In the genomic region with DNA sequence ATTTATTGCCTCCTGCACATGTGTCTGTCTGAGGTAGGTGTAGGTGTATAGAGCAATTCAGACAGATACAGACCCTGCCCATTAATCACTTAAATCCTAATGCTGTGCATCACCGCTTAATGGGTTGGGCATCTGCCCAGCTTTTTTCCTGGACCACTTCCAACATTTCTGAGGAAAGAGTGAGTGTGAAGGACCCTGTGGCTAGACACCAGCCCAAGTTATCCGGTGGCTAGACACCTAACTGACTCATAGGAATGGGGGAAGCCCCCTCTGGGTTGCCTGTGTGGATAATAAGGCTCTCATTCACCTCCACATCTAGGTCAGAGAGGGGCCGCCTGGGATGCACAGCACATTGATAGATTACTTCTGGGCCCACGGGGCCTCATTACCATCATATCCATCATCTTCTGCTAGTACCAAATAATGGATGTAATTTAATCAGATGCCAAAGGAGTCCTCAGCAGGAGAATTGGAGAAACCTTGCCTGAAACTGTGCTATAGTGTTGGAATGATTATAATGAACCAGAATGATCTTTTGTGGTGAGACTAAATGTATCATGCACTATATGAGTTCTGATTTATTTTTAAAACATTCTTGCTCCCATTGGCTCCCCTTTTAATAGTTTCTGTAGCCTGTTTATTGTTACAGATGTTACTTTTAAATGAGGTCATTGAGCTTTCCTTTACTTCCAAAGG, we compare ENCODE assay signal across 12 cellular contexts.
DNase-seq lines count a peak whose midpoint lies in the region; ATAC-seq and TF ChIP-seq lines count a peak whose summit lies in the region.
"Had no signal": no experiment of that assay in that cellular context is flagged by ENCODE, and none has a peak within 500 bp of the region (broad histone marks: within the 10 kb centered on the region; RNA-seq: fewer than 3 reads in every experiment).

No MANE protein-coding gene starts in this region.

- H3K4me1 Mint-ChIP-seq in naive thymus-derived CD4-positive, alpha-beta T cell, result peaks cover 0 to 21% (median 5%) of the 10 kb centered on the region in 7 donors
- peaks cover 3% of the 10 kb centered on the region for H3K4me1 Mint-ChIP-seq in activated CD8-positive, alpha-beta memory T cell treated with anti-CD3 and anti-CD28 coated beads, Interleukin-2, amount 10 ng/mL, durations not matched to agents 7 days and 5 days

- no peak for TF ChIP-seq CTCF in A673 (conservative IDR thresholded peaks at IDR 0.05; ENCODE audit: low read depth, low read length)

- ATAC-seq in naive thymus-derived CD4-positive, alpha-beta T cell, result no peak
- no peak for ATAC-seq in HG03159 (IDR thresholded peaks at IDR 0.05; ENCODE audit: unreplicated experiment)
- no peak for ATAC-seq in activated CD8-positive, alpha-beta memory T cell treated with anti-CD3 and anti-CD28 coated beads, Interleukin-2, amount 10 ng/mL, durations not matched to agents 7 days and 5 days
- ATAC-seq: K562 had no signal

- H3K27me3 ChIP-seq in A673 (replicated peaks; ENCODE audit: insufficient read depth, low read depth, low read length, poor library complexity), result no peaks in the 10 kb centered on the region
- no peaks in the 10 kb centered on the region for H3K27me3 ChIP-seq in naive thymus-derived CD4-positive, alpha-beta T cell (ENCODE audit: control insufficient read depth in 2 of 2, insufficient read depth in 2 of 2, low read length in 2 of 2)

- H3K4me3 Mint-ChIP-seq in naive thymus-derived CD4-positive, alpha-beta T cell, result no peak overlapping the region
- no peak overlapping the region for H3K4me3 Mint-ChIP-seq in activated CD8-positive, alpha-beta memory T cell treated with anti-CD3 and anti-CD28 coated beads, Interleukin-2, amount 10 ng/mL, durations not matched to agents 7 days and 5 days
- H3K4me3 Mint-ChIP-seq: brain; T-helper 1 cell treated with Interleukin-12 subunit alpha and Interleukin-12 subunit beta and Interleukin-4 antibody, amounts not matched to agents 30 μg/mL and 1 μg/mL, for 36 hours had no signal

- CTCF ChIA-PET in A673 (lab: Charles Lee), result no interaction called here
- CTCF ChIA-PET in naive thymus-derived CD4-positive, alpha-beta T cell (lab: Charles Lee), result interaction anchor here (0.6 kb wide), 1 partner anchor 9 kb away, joined by 4 read pairs; no protein-coding TSS in a partner anchor
- CTCF ChIA-PET in activated CD8-positive, alpha-beta memory T cell treated with anti-CD3 and anti-CD28 coated beads, Interleukin-2, amount 10 ng/mL, durations not matched to agents 7 days and 5 days (lab: Charles Lee), result interaction anchor here (0.9 kb wide), 1 partner anchor 67 kb away, joined by 3 read pairs; no protein-coding TSS in a partner anchor

- H3K9me3 ChIP-seq in A673 (ENCODE audit: low read depth, low read length, poor library complexity, severe bottlenecking), result no peaks in the 10 kb centered on the region
- no peaks in the 10 kb centered on the region for H3K9me3 ChIP-seq in naive thymus-derived CD4-positive, alpha-beta T cell (ENCODE audit: control insufficient read depth in 2 of 3, low read length in 3 of 3)

- no peak overlapping the region for H3K27ac ChIP-seq in A673 (ENCODE audit: low read depth, low read length, poor library complexity, severe bottlenecking)
- H3K27ac ChIP-seq in naive thymus-derived CD4-positive, alpha-beta T cell (ENCODE audit: low read depth, low read length), result no peak overlapping the region

- H3K4me3 ChIP-seq in A673 (ENCODE audit: low read depth, low read length, poor library complexity, severe bottlenecking), result no peak overlapping the region
- H3K4me3 ChIP-seq in naive thymus-derived CD4-positive, alpha-beta T cell (ENCODE audit: low read length), result no peak overlapping the region
- H3K4me3 ChIP-seq: K562 had no signal

- peaks cover 0 to 21% (median 3%) of the 10 kb centered on the region in 5 donors for H3K36me3 Mint-ChIP-seq in naive thymus-derived CD4-positive, alpha-beta T cell
- H3K36me3 Mint-ChIP-seq in activated CD8-positive, alpha-beta memory T cell treated with anti-CD3 and anti-CD28 coated beads, Interleukin-2, amount 10 ng/mL, durations not matched to agents 7 days and 5 days, result no peaks in the 10 kb centered on the region
- H3K36me3 Mint-ChIP-seq: brain had no signal

- POLR2A ChIA-PET in A673 (lab: Charles Lee; ENCODE audit: low non-redundant PET), result no interaction called here
- POLR2A ChIA-PET in naive thymus-derived CD4-positive, alpha-beta T cell (lab: Charles Lee), result no interaction called here

- no TSS peak for BruUV-seq in A673 (replicated peaks; lab: Mats Ljungman, UMichigan)

- H3K27me3 Mint-ChIP-seq in naive thymus-derived CD4-positive, alpha-beta T cell, result peaks cover 0 to 4% (median 0%) of the 10 kb centered on the region in 5 donors
- H3K27me3 Mint-ChIP-seq in activated CD8-positive, alpha-beta memory T cell treated with anti-CD3 and anti-CD28 coated beads, Interleukin-2, amount 10 ng/mL, durations not matched to agents 7 days and 5 days, result peaks cover 13% of the 10 kb centered on the region

- H3K4me1 ChIP-seq in A673 (ENCODE audit: insufficient read depth, low read length, poor library complexity, severe bottlenecking), result no peaks in the 10 kb centered on the region
- H3K4me1 ChIP-seq in naive thymus-derived CD4-positive, alpha-beta T cell (ENCODE audit: control insufficient read depth in 2 of 2, insufficient read depth in 2 of 2, low read length in 2 of 2), result no peaks in the 10 kb centered on the region

- intact Hi-C loops in A673 (cut with micrococcal nuclease; ENCODE audit: unreplicated experiment), result no loop called here
- intact Hi-C loops in naive thymus-derived CD4-positive, alpha-beta T cell (cut with micrococcal nuclease), result no loop called here

- no peaks in the 10 kb centered on the region for H3K36me3 ChIP-seq in A673 (ENCODE audit: insufficient read depth, low read length, poor library complexity, severe bottlenecking)
- no peaks in the 10 kb centered on the region for H3K36me3 ChIP-seq in naive thymus-derived CD4-positive, alpha-beta T cell (ENCODE audit: control insufficient read depth in 2 of 3, insufficient read depth in 3 of 3, low read length in 3 of 3)

- no peak overlapping the region for H3K27ac Mint-ChIP-seq in naive thymus-derived CD4-positive, alpha-beta T cell
- H3K27ac Mint-ChIP-seq in activated CD8-positive, alpha-beta memory T cell treated with anti-CD3 and anti-CD28 coated beads, Interleukin-2, amount 10 ng/mL, durations not matched to agents 7 days and 5 days, result no peak overlapping the region
- H3K27ac Mint-ChIP-seq: T-helper 1 cell treated with Interleukin-12 subunit alpha and Interleukin-12 subunit beta and Interleukin-4 antibody, amounts not matched to agents 30 μg/mL and 1 μg/mL, for 36 hours had no signal

- no peaks in the 10 kb centered on the region for H3K9me3 Mint-ChIP-seq in naive thymus-derived CD4-positive, alpha-beta T cell
- no peaks in the 10 kb centered on the region for H3K9me3 Mint-ChIP-seq in activated CD8-positive, alpha-beta memory T cell treated with anti-CD3 and anti-CD28 coated beads, Interleukin-2, amount 10 ng/mL, durations not matched to agents 7 days and 5 days (ENCODE audit: low read depth)
- H3K9me3 Mint-ChIP-seq: brain; T-helper 1 cell treated with Interleukin-12 subunit alpha and Interleukin-12 subunit beta and Interleukin-4 antibody, amounts not matched to agents 30 μg/mL and 1 μg/mL, for 36 hours had no signal

- DNase-seq in A673 (ENCODE audit: low spot score) (peak; percentile 56), GM04503 (ENCODE audit: low read depth) (peak; percentile 14), RPMI7951 (ENCODE audit: low read depth) (peak; percentile 52), iris pigment epithelial cell (ENCODE audit: low read depth) (peak; percentile 69), T-helper 2 cell (no peak)
- no peak for DNase-seq in naive thymus-derived CD4-positive, alpha-beta T cell
- DNase-seq in activated CD8-positive, alpha-beta memory T cell treated with anti-CD3 and anti-CD28 coated beads, Interleukin-2, amount 10 ng/mL, durations not matched to agents 7 days and 5 days, result no peak
- DNase-seq: left cardiac atrium had no signal

Comparison
In these comparisons a context has a peak if more than half of its experiments do, and no peak if none do; other contexts are left out.
1. DNase-seq: peak in A673 (single experiment), GM04503 (single experiment), RPMI7951 (single experiment) and iris pigment epithelial cell (single experiment); none in naive thymus-derived CD4-positive, alpha-beta T cell (0 of 9), activated CD8-positive, alpha-beta memory T cell treated with anti-CD3 and anti-CD28 coated beads, Interleukin-2, amount 10 ng/mL, durations not matched to agents 7 days and 5 days (single experiment) and T-helper 2 cell (0 of 5).